Comparison of ENCODE assay signal across 1 cellular context in the genomic region with DNA sequence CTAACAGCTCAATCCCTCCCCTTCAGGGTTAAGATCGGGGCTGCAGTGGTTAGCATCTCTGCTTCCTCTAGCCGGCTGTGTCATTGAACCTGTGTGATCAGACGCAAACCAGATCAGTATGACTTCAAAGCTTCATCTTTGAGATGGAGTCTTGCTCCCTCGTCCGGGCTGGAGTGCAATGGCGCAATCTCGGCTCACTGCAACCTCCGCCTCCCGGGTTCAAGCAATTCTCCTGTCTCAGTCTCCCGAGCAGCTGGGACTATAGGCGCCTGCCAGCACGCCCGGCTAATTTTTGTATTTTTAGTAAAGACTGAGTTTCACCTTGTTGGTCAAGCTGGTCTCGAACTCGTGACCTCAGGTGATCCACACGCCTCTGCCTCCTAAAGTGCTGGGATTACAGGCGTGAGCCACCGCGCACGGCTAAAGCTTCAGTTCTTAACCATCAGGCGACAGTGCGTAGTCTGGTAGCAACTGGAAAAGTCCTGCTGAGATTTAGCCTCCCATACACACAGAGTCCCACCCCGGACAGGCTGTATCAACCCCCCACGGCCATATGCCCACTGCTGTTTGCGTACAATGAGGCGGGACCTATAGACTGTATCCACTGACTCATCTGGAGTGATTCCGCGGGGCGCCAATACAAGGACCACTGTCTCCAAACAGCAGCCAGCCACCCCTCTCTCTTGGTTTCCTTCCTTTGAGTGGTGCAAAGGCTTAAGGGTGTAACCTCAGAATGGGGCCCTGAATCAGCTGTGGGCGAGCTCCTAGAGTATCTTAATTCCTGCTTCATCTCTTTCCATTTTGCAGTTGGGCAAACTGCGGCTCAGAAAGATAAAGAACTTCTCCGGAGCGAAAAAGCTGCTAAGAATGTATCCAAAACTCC.
A peak's percentile ranks its signal among the peaks of the same experiment; 100 is the strongest.
TF ChIP-seq lines count a peak whose summit lies in the region.

No MANE protein-coding gene starts in this region.

TF ChIP-seq in K562, 482 proteins besides CTCF, POLR2A, EP300 and RAD21 (continued from another document and continues in another):
- TF ChIP-seq, protein P1, sequence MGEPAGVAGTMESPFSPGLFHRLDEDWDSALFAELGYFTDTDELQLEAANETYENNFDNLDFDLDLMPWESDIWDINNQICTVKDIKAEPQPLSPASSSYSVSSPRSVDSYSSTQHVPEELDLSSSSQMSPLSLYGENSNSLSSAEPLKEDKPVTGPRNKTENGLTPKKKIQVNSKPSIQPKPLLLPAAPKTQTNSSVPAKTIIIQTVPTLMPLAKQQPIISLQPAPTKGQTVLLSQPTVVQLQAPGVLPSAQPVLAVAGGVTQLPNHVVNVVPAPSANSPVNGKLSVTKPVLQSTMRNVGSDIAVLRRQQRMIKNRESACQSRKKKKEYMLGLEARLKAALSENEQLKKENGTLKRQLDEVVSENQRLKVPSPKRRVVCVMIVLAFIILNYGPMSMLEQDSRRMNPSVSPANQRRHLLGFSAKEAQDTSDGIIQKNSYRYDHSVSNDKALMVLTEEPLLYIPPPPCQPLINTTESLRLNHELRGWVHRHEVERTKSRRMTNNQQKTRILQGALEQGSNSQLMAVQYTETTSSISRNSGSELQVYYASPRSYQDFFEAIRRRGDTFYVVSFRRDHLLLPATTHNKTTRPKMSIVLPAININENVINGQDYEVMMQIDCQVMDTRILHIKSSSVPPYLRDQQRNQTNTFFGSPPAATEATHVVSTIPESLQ (CRISPR knock-in tag; IDR thresholded peaks at IDR 0.05), result no peak
- TF ChIP-seq MCM2 (IDR thresholded peaks at IDR 0.05; ENCODE audit: low read depth) (no peak), TAF9B (IDR thresholded peaks at IDR 0.05; ENCODE audit: partially characterized antibody) (no peak), NCOA4 (IDR thresholded peaks at IDR 0.05; ENCODE audit: partially characterized antibody) (no peak), NCOA6 (IDR thresholded peaks at IDR 0.05) (no peak), ZBTB1 (CRISPR knock-in tag; IDR thresholded peaks at IDR 0.05; ENCODE audit: borderline replicate concordance, low read depth) (0 out of 2 replicates have a peak, but pooled peaks have one; percentile 40), NFRKB (IDR thresholded peaks at IDR 0.05; ENCODE audit: low read depth) (no peak), CEBPG (CRISPR knock-in tag; IDR thresholded peaks at IDR 0.05) (peak; percentile 82), CEBPG (tag; conservative IDR thresholded peaks at IDR 0.05 in 1 of 2, IDR thresholded peaks at IDR 0.05 in 1 of 2) (peak; percentile 79 to 89), PTRF (tag; IDR thresholded peaks at IDR 0.05) (no peak), MAZ (CRISPR knock-in tag; conservative IDR thresholded peaks at IDR 0.05 in 1 of 2, IDR thresholded peaks at IDR 0.05 in 1 of 2) (no peak), HMGN3 (IDR thresholded peaks at IDR 0.05; ENCODE audit: borderline replicate concordance, extremely low read depth, insufficient read length, low read depth, low read length) (no peak), FOXA1 (IDR thresholded peaks at IDR 0.05; ENCODE audit: borderline replicate concordance) (no peak), ETV1 (tag; conservative IDR thresholded peaks at IDR 0.05; ENCODE audit: low read depth) (no peak), MAFG (tag; conservative IDR thresholded peaks at IDR 0.05) (no peak), SIN3B (IDR thresholded peaks at IDR 0.05; ENCODE audit: low read depth) (no peak), CTBP1 (IDR thresholded peaks at IDR 0.05; ENCODE audit: borderline replicate concordance) (peak; percentile 24; the same call in 1 of the 2 replicates), GTF2F1 (IDR thresholded peaks at IDR 0.05; ENCODE audit: low read depth, low read length) (no peak), RBM34 (IDR thresholded peaks at IDR 0.05; ENCODE audit: borderline replicate concordance, insufficient read depth, low read length) (no peak), SRSF7 (optimal IDR thresholded peaks at IDR 0.05; ENCODE audit: low read depth, low read length) (no peak), HNRNPK (IDR thresholded peaks at IDR 0.05; ENCODE audit: low read depth, low read length, poor library complexity, severe bottlenecking) (no peak), TEAD1 (CRISPR knock-in tag; IDR thresholded peaks at IDR 0.05) (0 out of 4 replicates have a peak, but pooled peaks of 1 of the 2 experiments have one; percentile 41), KHSRP (IDR thresholded peaks at IDR 0.05) (no peak), NR1H2 (CRISPR knock-in tag; IDR thresholded peaks at IDR 0.05) (no peak)
- TF ChIP-seq, protein P2, sequence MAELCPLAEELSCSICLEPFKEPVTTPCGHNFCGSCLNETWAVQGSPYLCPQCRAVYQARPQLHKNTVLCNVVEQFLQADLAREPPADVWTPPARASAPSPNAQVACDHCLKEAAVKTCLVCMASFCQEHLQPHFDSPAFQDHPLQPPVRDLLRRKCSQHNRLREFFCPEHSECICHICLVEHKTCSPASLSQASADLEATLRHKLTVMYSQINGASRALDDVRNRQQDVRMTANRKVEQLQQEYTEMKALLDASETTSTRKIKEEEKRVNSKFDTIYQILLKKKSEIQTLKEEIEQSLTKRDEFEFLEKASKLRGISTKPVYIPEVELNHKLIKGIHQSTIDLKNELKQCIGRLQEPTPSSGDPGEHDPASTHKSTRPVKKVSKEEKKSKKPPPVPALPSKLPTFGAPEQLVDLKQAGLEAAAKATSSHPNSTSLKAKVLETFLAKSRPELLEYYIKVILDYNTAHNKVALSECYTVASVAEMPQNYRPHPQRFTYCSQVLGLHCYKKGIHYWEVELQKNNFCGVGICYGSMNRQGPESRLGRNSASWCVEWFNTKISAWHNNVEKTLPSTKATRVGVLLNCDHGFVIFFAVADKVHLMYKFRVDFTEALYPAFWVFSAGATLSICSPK (IDR thresholded peaks at IDR 0.05; ENCODE audit: borderline replicate concordance), result 0 out of 2 replicates have a peak, but pooled peaks have one; percentile 44
- TF ChIP-seq, protein P3, sequence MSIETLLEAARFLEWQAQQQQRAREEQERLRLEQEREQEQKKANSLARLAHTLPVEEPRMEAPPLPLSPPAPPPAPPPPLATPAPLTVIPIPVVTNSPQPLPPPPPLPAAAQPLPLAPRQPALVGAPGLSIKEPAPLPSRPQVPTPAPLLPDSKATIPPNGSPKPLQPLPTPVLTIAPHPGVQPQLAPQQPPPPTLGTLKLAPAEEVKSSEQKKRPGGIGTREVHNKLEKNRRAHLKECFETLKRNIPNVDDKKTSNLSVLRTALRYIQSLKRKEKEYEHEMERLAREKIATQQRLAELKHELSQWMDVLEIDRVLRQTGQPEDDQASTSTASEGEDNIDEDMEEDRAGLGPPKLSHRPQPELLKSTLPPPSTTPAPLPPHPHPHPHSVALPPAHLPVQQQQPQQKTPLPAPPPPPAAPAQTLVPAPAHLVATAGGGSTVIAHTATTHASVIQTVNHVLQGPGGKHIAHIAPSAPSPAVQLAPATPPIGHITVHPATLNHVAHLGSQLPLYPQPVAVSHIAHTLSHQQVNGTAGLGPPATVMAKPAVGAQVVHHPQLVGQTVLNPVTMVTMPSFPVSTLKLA (conservative IDR thresholded peaks at IDR 0.05), result no peak
- TF ChIP-seq, protein P4, sequence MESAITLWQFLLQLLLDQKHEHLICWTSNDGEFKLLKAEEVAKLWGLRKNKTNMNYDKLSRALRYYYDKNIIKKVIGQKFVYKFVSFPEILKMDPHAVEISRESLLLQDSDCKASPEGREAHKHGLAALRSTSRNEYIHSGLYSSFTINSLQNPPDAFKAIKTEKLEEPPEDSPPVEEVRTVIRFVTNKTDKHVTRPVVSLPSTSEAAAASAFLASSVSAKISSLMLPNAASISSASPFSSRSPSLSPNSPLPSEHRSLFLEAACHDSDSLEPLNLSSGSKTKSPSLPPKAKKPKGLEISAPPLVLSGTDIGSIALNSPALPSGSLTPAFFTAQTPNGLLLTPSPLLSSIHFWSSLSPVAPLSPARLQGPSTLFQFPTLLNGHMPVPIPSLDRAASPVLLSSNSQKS (CRISPR knock-in tag; IDR thresholded peaks at IDR 0.05), result no peak
- TF ChIP-seq, protein P5, sequence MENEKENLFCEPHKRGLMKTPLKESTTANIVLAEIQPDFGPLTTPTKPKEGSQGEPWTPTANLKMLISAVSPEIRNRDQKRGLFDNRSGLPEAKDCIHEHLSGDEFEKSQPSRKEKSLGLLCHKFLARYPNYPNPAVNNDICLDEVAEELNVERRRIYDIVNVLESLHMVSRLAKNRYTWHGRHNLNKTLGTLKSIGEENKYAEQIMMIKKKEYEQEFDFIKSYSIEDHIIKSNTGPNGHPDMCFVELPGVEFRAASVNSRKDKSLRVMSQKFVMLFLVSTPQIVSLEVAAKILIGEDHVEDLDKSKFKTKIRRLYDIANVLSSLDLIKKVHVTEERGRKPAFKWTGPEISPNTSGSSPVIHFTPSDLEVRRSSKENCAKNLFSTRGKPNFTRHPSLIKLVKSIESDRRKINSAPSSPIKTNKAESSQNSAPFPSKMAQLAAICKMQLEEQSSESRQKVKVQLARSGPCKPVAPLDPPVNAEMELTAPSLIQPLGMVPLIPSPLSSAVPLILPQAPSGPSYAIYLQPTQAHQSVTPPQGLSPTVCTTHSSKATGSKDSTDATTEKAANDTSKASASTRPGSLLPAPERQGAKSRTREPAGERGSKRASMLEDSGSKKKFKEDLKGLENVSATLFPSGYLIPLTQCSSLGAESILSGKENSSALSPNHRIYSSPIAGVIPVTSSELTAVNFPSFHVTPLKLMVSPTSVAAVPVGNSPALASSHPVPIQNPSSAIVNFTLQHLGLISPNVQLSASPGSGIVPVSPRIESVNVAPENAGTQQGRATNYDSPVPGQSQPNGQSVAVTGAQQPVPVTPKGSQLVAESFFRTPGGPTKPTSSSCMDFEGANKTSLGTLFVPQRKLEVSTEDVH (IDR thresholded peaks at IDR 0.05; ENCODE audit: low read depth, partially characterized antibody), result no peak
- TF ChIP-seq, protein P6, sequence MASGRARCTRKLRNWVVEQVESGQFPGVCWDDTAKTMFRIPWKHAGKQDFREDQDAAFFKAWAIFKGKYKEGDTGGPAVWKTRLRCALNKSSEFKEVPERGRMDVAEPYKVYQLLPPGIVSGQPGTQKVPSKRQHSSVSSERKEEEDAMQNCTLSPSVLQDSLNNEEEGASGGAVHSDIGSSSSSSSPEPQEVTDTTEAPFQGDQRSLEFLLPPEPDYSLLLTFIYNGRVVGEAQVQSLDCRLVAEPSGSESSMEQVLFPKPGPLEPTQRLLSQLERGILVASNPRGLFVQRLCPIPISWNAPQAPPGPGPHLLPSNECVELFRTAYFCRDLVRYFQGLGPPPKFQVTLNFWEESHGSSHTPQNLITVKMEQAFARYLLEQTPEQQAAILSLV (tag; IDR thresholded peaks at IDR 0.05), result no peak
- TF ChIP-seq, protein P7, sequence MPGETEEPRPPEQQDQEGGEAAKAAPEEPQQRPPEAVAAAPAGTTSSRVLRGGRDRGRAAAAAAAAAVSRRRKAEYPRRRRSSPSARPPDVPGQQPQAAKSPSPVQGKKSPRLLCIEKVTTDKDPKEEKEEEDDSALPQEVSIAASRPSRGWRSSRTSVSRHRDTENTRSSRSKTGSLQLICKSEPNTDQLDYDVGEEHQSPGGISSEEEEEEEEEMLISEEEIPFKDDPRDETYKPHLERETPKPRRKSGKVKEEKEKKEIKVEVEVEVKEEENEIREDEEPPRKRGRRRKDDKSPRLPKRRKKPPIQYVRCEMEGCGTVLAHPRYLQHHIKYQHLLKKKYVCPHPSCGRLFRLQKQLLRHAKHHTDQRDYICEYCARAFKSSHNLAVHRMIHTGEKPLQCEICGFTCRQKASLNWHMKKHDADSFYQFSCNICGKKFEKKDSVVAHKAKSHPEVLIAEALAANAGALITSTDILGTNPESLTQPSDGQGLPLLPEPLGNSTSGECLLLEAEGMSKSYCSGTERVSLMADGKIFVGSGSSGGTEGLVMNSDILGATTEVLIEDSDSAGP (CRISPR knock-in tag; IDR thresholded peaks at IDR 0.05), result 0 out of 2 replicates have a peak, but pooled peaks have one; percentile 45
- TF ChIP-seq, protein P8, sequence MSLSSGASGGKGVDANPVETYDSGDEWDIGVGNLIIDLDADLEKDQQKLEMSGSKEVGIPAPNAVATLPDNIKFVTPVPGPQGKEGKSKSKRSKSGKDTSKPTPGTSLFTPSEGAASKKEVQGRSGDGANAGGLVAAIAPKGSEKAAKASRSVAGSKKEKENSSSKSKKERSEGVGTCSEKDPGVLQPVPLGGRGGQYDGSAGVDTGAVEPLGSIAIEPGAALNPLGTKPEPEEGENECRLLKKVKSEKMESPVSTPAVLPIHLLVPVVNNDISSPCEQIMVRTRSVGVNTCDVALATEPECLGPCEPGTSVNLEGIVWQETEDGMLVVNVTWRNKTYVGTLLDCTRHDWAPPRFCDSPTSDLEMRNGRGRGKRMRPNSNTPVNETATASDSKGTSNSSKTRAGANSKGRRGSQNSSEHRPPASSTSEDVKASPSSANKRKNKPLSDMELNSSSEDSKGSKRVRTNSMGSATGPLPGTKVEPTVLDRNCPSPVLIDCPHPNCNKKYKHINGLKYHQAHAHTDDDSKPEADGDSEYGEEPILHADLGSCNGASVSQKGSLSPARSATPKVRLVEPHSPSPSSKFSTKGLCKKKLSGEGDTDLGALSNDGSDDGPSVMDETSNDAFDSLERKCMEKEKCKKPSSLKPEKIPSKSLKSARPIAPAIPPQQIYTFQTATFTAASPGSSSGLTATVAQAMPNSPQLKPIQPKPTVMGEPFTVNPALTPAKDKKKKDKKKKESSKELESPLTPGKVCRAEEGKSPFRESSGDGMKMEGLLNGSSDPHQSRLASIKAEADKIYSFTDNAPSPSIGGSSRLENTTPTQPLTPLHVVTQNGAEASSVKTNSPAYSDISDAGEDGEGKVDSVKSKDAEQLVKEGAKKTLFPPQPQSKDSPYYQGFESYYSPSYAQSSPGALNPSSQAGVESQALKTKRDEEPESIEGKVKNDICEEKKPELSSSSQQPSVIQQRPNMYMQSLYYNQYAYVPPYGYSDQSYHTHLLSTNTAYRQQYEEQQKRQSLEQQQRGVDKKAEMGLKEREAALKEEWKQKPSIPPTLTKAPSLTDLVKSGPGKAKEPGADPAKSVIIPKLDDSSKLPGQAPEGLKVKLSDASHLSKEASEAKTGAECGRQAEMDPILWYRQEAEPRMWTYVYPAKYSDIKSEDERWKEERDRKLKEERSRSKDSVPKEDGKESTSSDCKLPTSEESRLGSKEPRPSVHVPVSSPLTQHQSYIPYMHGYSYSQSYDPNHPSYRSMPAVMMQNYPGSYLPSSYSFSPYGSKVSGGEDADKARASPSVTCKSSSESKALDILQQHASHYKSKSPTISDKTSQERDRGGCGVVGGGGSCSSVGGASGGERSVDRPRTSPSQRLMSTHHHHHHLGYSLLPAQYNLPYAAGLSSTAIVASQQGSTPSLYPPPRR (CRISPR knock-in tag; IDR thresholded peaks at IDR 0.05; ENCODE audit: borderline replicate concordance), result peak; percentile 80; the same call in 1 of the 2 replicates
- TF ChIP-seq, protein P9, sequence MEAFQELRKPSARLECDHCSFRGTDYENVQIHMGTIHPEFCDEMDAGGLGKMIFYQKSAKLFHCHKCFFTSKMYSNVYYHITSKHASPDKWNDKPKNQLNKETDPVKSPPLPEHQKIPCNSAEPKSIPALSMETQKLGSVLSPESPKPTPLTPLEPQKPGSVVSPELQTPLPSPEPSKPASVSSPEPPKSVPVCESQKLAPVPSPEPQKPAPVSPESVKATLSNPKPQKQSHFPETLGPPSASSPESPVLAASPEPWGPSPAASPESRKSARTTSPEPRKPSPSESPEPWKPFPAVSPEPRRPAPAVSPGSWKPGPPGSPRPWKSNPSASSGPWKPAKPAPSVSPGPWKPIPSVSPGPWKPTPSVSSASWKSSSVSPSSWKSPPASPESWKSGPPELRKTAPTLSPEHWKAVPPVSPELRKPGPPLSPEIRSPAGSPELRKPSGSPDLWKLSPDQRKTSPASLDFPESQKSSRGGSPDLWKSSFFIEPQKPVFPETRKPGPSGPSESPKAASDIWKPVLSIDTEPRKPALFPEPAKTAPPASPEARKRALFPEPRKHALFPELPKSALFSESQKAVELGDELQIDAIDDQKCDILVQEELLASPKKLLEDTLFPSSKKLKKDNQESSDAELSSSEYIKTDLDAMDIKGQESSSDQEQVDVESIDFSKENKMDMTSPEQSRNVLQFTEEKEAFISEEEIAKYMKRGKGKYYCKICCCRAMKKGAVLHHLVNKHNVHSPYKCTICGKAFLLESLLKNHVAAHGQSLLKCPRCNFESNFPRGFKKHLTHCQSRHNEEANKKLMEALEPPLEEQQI (IDR thresholded peaks at IDR 0.05), result no peak
